8 cellular contexts compared by ENCODE assay signal in the genomic region with DNA sequence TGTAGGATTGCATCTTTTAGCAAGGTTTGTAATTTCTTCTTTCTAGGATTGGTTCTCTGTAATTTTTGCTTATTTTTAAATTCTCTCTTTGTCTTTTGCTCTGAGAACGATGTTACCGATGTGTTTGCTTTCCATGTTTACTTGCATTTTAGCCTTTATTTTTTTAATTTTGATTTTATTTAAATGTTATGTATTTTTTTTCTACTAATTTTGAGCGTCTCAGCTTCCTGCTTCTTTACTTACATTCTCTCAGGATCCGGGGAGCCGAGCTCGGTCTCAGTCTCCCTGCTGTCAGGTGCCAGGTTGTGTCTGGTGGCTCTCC. TPM values are rescaled to one million over a fixed set of nuclear protein-coding genes. Genes with fewer than 3 reads are reported as not detected.
A peak's percentile ranks its signal among the peaks of the same experiment; 100 is the strongest.
DNase-seq lines count a peak whose midpoint lies in the region; ATAC-seq, FAIRE-seq and TF ChIP-seq lines count a peak whose summit lies in the region.

No MANE protein-coding gene starts in this region.

- peak overlapping the region in 3 of 4 donors; percentile 74 to 88 (median 86) for H3K27ac ChIP-seq in gastroesophageal sphincter
- peak overlapping the region; percentile 98 for H3K27ac ChIP-seq in skeletal muscle tissue (ENCODE audit: low read depth, low read length)
- H3K27ac ChIP-seq in pancreas: peak overlapping the region in 2 of 4 donors; percentile 81 to 91

- no peaks in the 10 kb centered on the region for H3K36me3 Mint-ChIP-seq in T-cell

- TF ChIP-seq EP300 in gastroesophageal sphincter (IDR thresholded peaks at IDR 0.05): no peak

- H3K4me1 Mint-ChIP-seq in T-cell: peaks cover 45 to 49% (median 47%) of the 10 kb centered on the region in 3 donors

- H3K9me3 ChIP-seq in gastroesophageal sphincter (peaks cover 0 to 10% (median 0%) of the 10 kb centered on the region in 3 donors), skeletal muscle tissue (ENCODE audit: control insufficient read depth in 3 of 3, low read length in 3 of 3) (no peaks in the 10 kb centered on the region), pancreas (no peaks in the 10 kb centered on the region)

- H3K9ac ChIP-seq in skeletal muscle tissue (ENCODE audit: low read depth in 1 of 3, low read length in 3 of 3): peak overlapping the region; percentile 77 to 82 (median 79)

- H3K36me3 ChIP-seq in gastroesophageal sphincter (no peaks in the 10 kb centered on the region), skeletal muscle tissue (ENCODE audit: control insufficient read depth in 3 of 3, insufficient read depth in 3 of 3, low read length in 3 of 3) (no peaks in the 10 kb centered on the region), pancreas (no peaks in the 10 kb centered on the region)

- FAIRE-seq in pancreas (lab: Jason Lieb, UNC): no peak

- ATAC-seq in T-cell (replicated peaks in 1 of 4) (no peak), gastroesophageal sphincter (no peak), HG03139 (IDR thresholded peaks at IDR 0.05; ENCODE audit: unreplicated experiment) (no peak), pancreas (no peak)
- no peak for ATAC-seq in activated CD4-positive, CD25-positive, alpha-beta regulatory T cell treated with anti-CD3 and anti-CD28 coated beads, Interleukin-2, amount 50 U/mL, for 24 hours

- H3K27me3 ChIP-seq in gastroesophageal sphincter (peaks cover 84% of the 10 kb centered on the region), skeletal muscle tissue (ENCODE audit: control insufficient read depth in 3 of 3, insufficient read depth in 3 of 3, low read length in 3 of 3) (peaks cover 0 to 31% (median 15%) of the 10 kb centered on the region in 3 donors), pancreas (peaks cover 0 to 72% (median 10%) of the 10 kb centered on the region in 4 donors)

- CTCF ChIA-PET in T-cell (lab: Charles Lee): interaction anchor here (0.6 to 7.0 kb wide), 26 partner anchors 8 to 583 kb away, joined by 3 to 146 read pairs (median 5); partner anchors contain the start of genes ANXA2R (in 1 of the 2), TMEM267 (in 1 of the 2) and ZNF131 (in 1 of the 2)

- peak overlapping the region; percentile 26 to 56 for H3K4me3 ChIP-seq in gastroesophageal sphincter
- peak overlapping the region; percentile 47 to 88 (median 78) for H3K4me3 ChIP-seq in skeletal muscle tissue (ENCODE audit: low read length in 3 of 3)
- H3K4me3 ChIP-seq in pancreas: peak overlapping the region in 2 of 4 donors; percentile 18 to 48

- H3K27me3 Mint-ChIP-seq in T-cell: no peaks in the 10 kb centered on the region

- peaks cover 0 to 25% (median 0%) of the 10 kb centered on the region in 3 donors for H3K4me1 ChIP-seq in gastroesophageal sphincter
- H3K4me1 ChIP-seq in skeletal muscle tissue (ENCODE audit: control insufficient read depth in 3 of 3, insufficient read depth in 3 of 3, low read length in 3 of 3): peaks cover 7 to 18% (median 13%) of the 10 kb centered on the region in 3 donors
- H3K4me1 ChIP-seq in pancreas: no peaks in the 10 kb centered on the region

- no peaks in the 10 kb centered on the region for H3K9me3 Mint-ChIP-seq in T-cell

- TF ChIP-seq CTCF in gastroesophageal sphincter (IDR thresholded peaks at IDR 0.05) (no peak), pancreas (IDR thresholded peaks at IDR 0.05) (no peak)

- peak; percentile 61 for TF ChIP-seq POLR2A in GM19193 (IDR thresholded peaks at IDR 0.05; ENCODE audit: extremely low read depth, insufficient read depth, insufficient read length)
- no peak for TF ChIP-seq POLR2A in gastroesophageal sphincter (IDR thresholded peaks at IDR 0.05)

- H3K4me3 Mint-ChIP-seq in T-cell: peak overlapping the region; percentile 90 to 98 (median 98)

- H3K27ac Mint-ChIP-seq in T-cell: peak overlapping the region; percentile 98 to 100

- POLR2A ChIA-PET in T-cell (lab: Charles Lee): interaction anchor here (0.6 to 5.3 kb wide), 21 partner anchors 8 to 465 kb away, joined by 3 to 128 read pairs (median 14); partner anchors contain the start of genes TMEM267 (in 1 of the 2) and ZNF131 (in 1 of the 2)

- DNase-seq in T-cell (no peak), H4 (ENCODE audit: low spot score) (no peak), pancreas (no peak)

- intact Hi-C loops in pancreas (cut with DNase I): no loop called here

- WGBS in gastroesophageal sphincter (ENCODE audit: low coverage in 1 of 2), 2 donors: 4 to 40% methylated on average over 3 to 6 of the region's 6 CpGs
- whole genome bisulfite sequencing in pancreas, 2 donors: 23 to 27% methylated on average over 6 of the region's 6 CpGs

RNA-seq across cellular contexts. Expression of gene ANXA2R, which starts 20.9 kb away (rescaled TPM):
- total RNA-seq in T-cell (10 to 100 TPM; 47.8 to 64.1 (median 53.1) TPM), gastroesophageal sphincter (1 to 10 TPM; 1.2 to 5.1 (median 2.1) TPM), skeletal muscle tissue (1.6 TPM), pancreas (under 1 TPM; 0.32 to 0.90 (median 0.47) TPM)
- 4.5 TPM in 2 replicates for total RNA-seq in H4 (2014; rRNA removed; shearing (Covaris generic))
- 1 to 10 TPM in 1 of 2 donors, under 1 TPM in 1; 0.87 to 1.9 TPM for polyA plus RNA-seq in pancreas
